17 cellular contexts compared by ENCODE assay signal in the genomic region with DNA sequence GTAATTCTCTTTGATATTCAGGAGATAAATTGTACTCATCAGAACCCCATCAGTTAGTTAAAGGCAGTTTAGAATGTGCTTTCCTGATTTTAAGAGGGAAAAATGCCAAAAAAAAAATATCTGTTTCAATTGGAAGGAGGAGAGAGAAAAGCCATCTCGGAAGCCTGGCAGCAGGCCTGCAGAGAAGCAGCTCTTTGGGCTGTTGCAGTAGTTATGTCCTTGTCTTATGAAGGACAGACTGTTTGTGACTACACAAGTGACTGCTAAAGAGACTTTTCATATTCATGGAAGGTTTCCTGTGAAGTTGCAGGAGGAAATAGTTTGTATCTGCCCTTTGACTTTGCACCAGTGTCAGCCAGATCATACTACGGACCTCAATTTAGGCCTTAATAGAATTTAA.
DNase-seq lines count a peak whose midpoint lies in the region; ATAC-seq and TF ChIP-seq lines count a peak whose summit lies in the region.
"Had no signal": no experiment of that assay in that cellular context is flagged by ENCODE, and none has a peak within 500 bp of the region (broad histone marks: within the 10 kb centered on the region; RNA-seq: fewer than 3 reads in every experiment).

No MANE protein-coding gene starts in this region.

- peak overlapping the region in 4 of 5 experiments; percentile 50 to 90 (median 85) for H3K27ac Mint-ChIP-seq in brain
- H3K27ac Mint-ChIP-seq: CD4-positive, alpha-beta T cell; GM23338; IgD-negative memory B cell had no signal

- no peak for TF ChIP-seq CTCF in brain (conservative IDR thresholded peaks at IDR 0.05)

- ATAC-seq in left ventricle myocardium superior, result peak; percentile 65
- no peak for ATAC-seq in GM18517 (IDR thresholded peaks at IDR 0.05; ENCODE audit: unreplicated experiment)
- ATAC-seq in GM19324 (IDR thresholded peaks at IDR 0.05; ENCODE audit: low FRiP score, unreplicated experiment), result no peak
- ATAC-seq: A549, GM12878, GM23338, HepG2 had no signal

- intact Hi-C loops in left ventricle myocardium superior (cut with micrococcal nuclease), result no loop called here

- H3K9me3 Mint-ChIP-seq in brain, result peaks cover 3 to 13% (median 9%) of the 10 kb centered on the region in 5 experiments
- H3K9me3 Mint-ChIP-seq: CD4-positive, alpha-beta T cell had no signal

- peaks cover 6% of the 10 kb centered on the region for H3K27me3 Mint-ChIP-seq in brain
- H3K27me3 Mint-ChIP-seq: CD4-positive, alpha-beta T cell; IgD-negative memory B cell had no signal

- in situ Hi-C loops in G401 (cut with HindIII; ENCODE audit: low sequenced_read_pairs), result no loop called here

- peak; percentile 71 for DNase-seq in NCI-H2227 treated with DMSO at 0.1 percent for 48 hours (lab: John Stamatoyannopoulos, UW)
- no peak for DNase-seq in NCI-H2227 (lab: John Stamatoyannopoulos, UW; ENCODE audit: unreplicated experiment)
- DNase-seq in G401 (ENCODE audit: low spot score), result peak; percentile 8
- peak; percentile 49 for DNase-seq in left ventricle myocardium superior
- no peak for DNase-seq in NCI-H526 (lab: John Stamatoyannopoulos, UW)
- DNase-seq: AML-193; CD4-positive, alpha-beta T cell; DMS79 treated with DMSO at 0.1 percent for 48 hours; HCEC 1CT had no signal

- peaks cover 66% of the 10 kb centered on the region for H3K4me1 Mint-ChIP-seq in brain
- H3K4me1 Mint-ChIP-seq: IgD-negative memory B cell had no signal

- H3K36me3 Mint-ChIP-seq in brain, result peaks cover 72% of the 10 kb centered on the region

- peak overlapping the region in 2 of 5 experiments; percentile 17 to 45 for H3K4me3 Mint-ChIP-seq in brain
- H3K4me3 Mint-ChIP-seq: CD4-positive, alpha-beta T cell; GM23338; IgD-negative memory B cell had no signal

Comparison
In these comparisons a context has a peak if more than half of its experiments do, and no peak if none do; other contexts are left out.
1. DNase-seq: peak in NCI-H2227 treated with DMSO at 0.1 percent for 48 hours (single experiment), G401 (single experiment) and left ventricle myocardium superior (single experiment); none in NCI-H2227 (single experiment) and NCI-H526 (0 of 2).